ENCODE assay signal across 8 cellular contexts in genomic region chr20:1336699-1337387, GRCh38. TPM values are rescaled to one million over a fixed set of nuclear protein-coding genes. Genes with fewer than 3 reads are reported as not detected.
DNase-seq lines count a peak whose midpoint lies in the region; ATAC-seq and TF ChIP-seq lines count a peak whose summit lies in the region.
"Had no signal": no experiment of that assay in that cellular context is flagged by ENCODE, and none has a peak within 500 bp of the region (broad histone marks: within the 10 kb centered on the region; RNA-seq: fewer than 3 reads in every experiment).

No MANE protein-coding gene starts in this region.

- H3K27me3 Mint-ChIP-seq in stimulated activated naive CD8-positive, alpha-beta T cell treated with anti-CD3 and anti-CD28 coated beads, Interleukin-15, amount 100 ng/mL, for 72 hours, result no peaks in the 10 kb centered on the region

- H3K4me1 Mint-ChIP-seq in stimulated activated naive CD8-positive, alpha-beta T cell treated with anti-CD3 and anti-CD28 coated beads, Interleukin-15, amount 100 ng/mL, for 72 hours, result peaks cover 45% of the 10 kb centered on the region

- peak overlapping the region; percentile 26 for H3K27ac ChIP-seq in adipose tissue (ENCODE audit: low read depth, low read length)

- DNase-seq in iPS-NIHi11 (ENCODE audit: low spot score) (peak; percentile 55), activated gamma-delta T cell (lab: John Stamatoyannopoulos, UW) (no peak), NCI-H2196 treated with DMSO at 0.1 percent for 48 hours (lab: John Stamatoyannopoulos, UW; ENCODE audit: unreplicated experiment) (no peak), NCI-H1092 (lab: John Stamatoyannopoulos, UW) (no peak)
- DNase-seq in stimulated activated naive CD8-positive, alpha-beta T cell treated with anti-CD3 and anti-CD28 coated beads, Interleukin-15, amount 100 ng/mL, for 72 hours, result no peak
- DNase-seq: effector memory CD4-positive, alpha-beta T cell had no signal

- WGBS in adipose tissue, 3 donors, result 15 to 41% (median 19%) methylated on average over 14 of the region's 14 CpGs

- H3K4me3 Mint-ChIP-seq in stimulated activated naive CD8-positive, alpha-beta T cell treated with anti-CD3 and anti-CD28 coated beads, Interleukin-15, amount 100 ng/mL, for 72 hours, result peak overlapping the region; percentile 43 to 53

- peak; percentile 69 for ATAC-seq in stimulated activated naive CD8-positive, alpha-beta T cell treated with anti-CD3 and anti-CD28 coated beads, Interleukin-15, amount 100 ng/mL, for 72 hours

- TF ChIP-seq RAD21 in Ishikawa (IDR thresholded peaks at IDR 0.05; ENCODE audit: low read depth), result peak; percentile 9; the same call in 1 of the 2 replicates

- TF ChIP-seq EP300 in Ishikawa (IDR thresholded peaks at IDR 0.05; ENCODE audit: borderline replicate concordance), result peak; percentile 35; the same call in 1 of the 2 replicates

- H3K9me3 Mint-ChIP-seq in stimulated activated naive CD8-positive, alpha-beta T cell treated with anti-CD3 and anti-CD28 coated beads, Interleukin-15, amount 100 ng/mL, for 72 hours, result no peaks in the 10 kb centered on the region

- peak overlapping the region; percentile 72 to 93 for H3K27ac Mint-ChIP-seq in stimulated activated naive CD8-positive, alpha-beta T cell treated with anti-CD3 and anti-CD28 coated beads, Interleukin-15, amount 100 ng/mL, for 72 hours

TF ChIP-seq in Ishikawa, 13 proteins besides CTCF, POLR2A, EP300 and RAD21:
- TF ChIP-seq CREB1 (IDR thresholded peaks at IDR 0.05; ENCODE audit: low read depth) (no peak), REST (IDR thresholded peaks at IDR 0.05; ENCODE audit: low read depth) (no peak), TEAD4 (IDR thresholded peaks at IDR 0.05) (peak; percentile 50; the same call in 1 of the 2 replicates), FOXM1 (IDR thresholded peaks at IDR 0.05; ENCODE audit: borderline replicate concordance, low read depth) (no peak), EGR1 (IDR thresholded peaks at IDR 0.05) (no peak), ZBTB7A (IDR thresholded peaks at IDR 0.05; ENCODE audit: low read depth) (peak; percentile 38; the same call in 1 of the 2 replicates), YY1 (IDR thresholded peaks at IDR 0.05; ENCODE audit: low read depth) (no peak), NFIC (IDR thresholded peaks at IDR 0.05) (peak; percentile 77), TCF12 (IDR thresholded peaks at IDR 0.05; ENCODE audit: low read depth) (peak; percentile 45; the same call in 1 of the 2 replicates), USF1 (IDR thresholded peaks at IDR 0.05) (0 out of 2 replicates have a peak, but pooled peaks have one; percentile 19), TAF1 (IDR thresholded peaks at IDR 0.05; ENCODE audit: low read depth) (no peak), CEBPB (IDR thresholded peaks at IDR 0.05) (no peak), MAX (IDR thresholded peaks at IDR 0.05) (no peak)

RNA-seq across cellular contexts. Expression of gene SDCBP2, which starts 7.9 kb away (rescaled TPM):
- 10 to 100 TPM in 2 of 3 donors, 1 to 10 TPM in 1; 5.6 to 29.8 (median 15.4) TPM for polyA plus RNA-seq in adipose tissue

RNA-seq across cellular contexts. Expression of gene FKBP1A, which starts 56.0 kb away (rescaled TPM):
- 100 to 1,000 TPM; 111 to 542 (median 353) TPM for polyA plus RNA-seq in adipose tissue
